21 cellular contexts compared by ENCODE assay signal in the genomic region with DNA sequence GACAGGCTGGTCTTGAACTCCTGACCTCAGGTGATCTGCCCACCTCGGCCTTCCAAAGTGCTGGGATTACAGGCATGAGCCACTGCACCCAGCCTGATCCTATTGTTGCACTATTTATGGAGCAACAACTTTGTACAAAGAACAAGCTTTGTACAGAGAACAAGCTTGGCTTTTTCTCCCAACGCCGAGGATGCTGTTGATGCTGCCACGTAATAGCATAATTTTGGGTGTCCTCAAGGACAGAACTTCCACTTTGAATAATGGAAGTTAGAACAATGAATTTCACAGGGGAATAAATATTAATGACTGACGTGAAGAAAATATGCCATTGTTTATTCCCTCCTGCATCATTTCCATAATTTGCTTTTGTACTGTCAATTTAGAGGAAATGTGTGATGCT.
"Had no signal": no experiment of that assay in that cellular context is flagged by ENCODE, and none has a peak within 500 bp of the region (broad histone marks: within the 10 kb centered on the region; RNA-seq: fewer than 3 reads in every experiment).

No MANE protein-coding gene starts in this region.

- ATAC-seq: activated CD8-positive, alpha-beta memory T cell treated with anti-CD3 and anti-CD28 coated beads, Interleukin-2, amount 10 ng/mL, durations not matched to agents 7 days and 5 days; activated CD8-positive, alpha-beta T cell treated with anti-CD3 and anti-CD28 coated beads, Interleukin-2, amount 10 ng/mL, durations not matched to agents 7 days and 5 days; activated naive CD4-positive, alpha-beta T cell treated with anti-CD3 and anti-CD28 coated beads, Interleukin-2, amount 50 U/mL, for 72 hours; effector memory CD8-positive, alpha-beta T cell; pancreas; psoas muscle; right cardiac atrium had no signal

- DNase-seq: activated B cell treated with CpG ODN at 0.5 μM for 24 hours; activated CD8-positive, alpha-beta memory T cell treated with anti-CD3 and anti-CD28 coated beads, Interleukin-2, amount 10 ng/mL, durations not matched to agents 7 days and 5 days; activated CD8-positive, alpha-beta T cell treated with anti-CD3 and anti-CD28 coated beads, Interleukin-2, amount 10 ng/mL, durations not matched to agents 7 days and 5 days; activated naive CD4-positive, alpha-beta T cell; activated T-cell treated with anti-CD3 and anti-CD28 coated beads, Interleukin-2, amount 50 U/mL, for 48 hours; colonic mucosa; effector memory CD8-positive, alpha-beta T cell; foreskin fibroblast; immature natural killer cell; kidney glomerular epithelial cell; left lung; naive B cell; nephron progenitor cell; pancreas; psoas muscle; right cardiac atrium; stimulated activated CD4-positive, alpha-beta T cell treated with anti-CD3 and anti-CD28 coated beads, Interleukin-15, amount 100 ng/mL, for 24 hours; stimulated activated naive CD4-positive, alpha-beta T cell; T-helper 1 cell; uterus had no signal

- H3K27ac ChIP-seq: colonic mucosa, left lung, pancreas, psoas muscle, uterus had no signal
